ENCODE assay signal across 1 cellular context in genomic region chr6:132974122-132974521, GRCh38.
TF ChIP-seq lines count a peak whose summit lies in the region.

No MANE protein-coding gene starts in this region.

TF ChIP-seq in WTC11, 78 proteins besides CTCF, POLR2A, EP300 and RAD21 (continued from another document):
- TF ChIP-seq JUN (CRISPR knock-in tag; IDR thresholded peaks at IDR 0.05): no peak
- no peak for TF ChIP-seq TEAD1 (CRISPR knock-in tag; IDR thresholded peaks at IDR 0.05)
- TF ChIP-seq FOXJ3 (CRISPR knock-in tag; IDR thresholded peaks at IDR 0.05; ENCODE audit: borderline replicate concordance): no peak
- TF ChIP-seq ARID4B (CRISPR knock-in tag; IDR thresholded peaks at IDR 0.05; ENCODE audit: borderline replicate concordance): no peak
- TF ChIP-seq ZNF416 (CRISPR knock-in tag; IDR thresholded peaks at IDR 0.05): no peak
